10 cellular contexts compared by ENCODE assay signal in the genomic region with DNA sequence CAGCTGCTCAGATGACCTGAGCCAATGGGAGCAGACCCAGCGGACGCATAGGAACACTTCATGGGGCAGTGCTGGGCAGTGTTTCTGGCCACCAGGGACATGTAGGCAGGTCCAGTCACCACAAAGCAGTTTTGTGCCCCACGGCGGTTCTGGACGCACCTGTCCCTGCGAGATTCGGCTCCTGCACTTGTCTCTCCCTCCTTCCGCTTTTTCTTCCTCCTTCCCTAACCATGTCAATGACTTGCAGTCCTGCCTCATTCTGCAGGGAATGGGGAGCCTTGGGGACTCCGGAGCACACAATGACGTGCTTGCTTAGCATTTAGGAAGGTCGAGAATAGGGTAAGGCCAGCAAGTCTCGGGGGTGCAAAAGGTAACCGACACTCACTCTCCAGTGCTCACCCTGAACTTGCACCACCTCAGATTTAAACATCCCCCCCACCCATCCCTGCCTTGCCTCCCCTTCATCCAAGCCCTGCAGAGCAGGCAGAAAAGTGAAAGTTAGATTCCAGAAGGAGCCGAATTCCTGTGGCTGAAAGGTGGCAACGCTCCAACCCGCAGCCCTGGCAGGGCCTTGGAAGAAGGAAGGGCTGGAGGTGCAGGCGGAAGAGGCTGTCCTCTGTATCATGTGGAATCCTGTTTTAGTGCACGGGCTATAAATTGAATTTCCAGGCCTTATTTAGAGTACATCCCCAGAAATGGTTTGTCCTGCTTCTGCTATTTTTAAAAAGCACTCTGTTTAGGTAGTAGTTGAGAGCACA. TPM values are rescaled to one million over a fixed set of nuclear protein-coding genes. Genes with fewer than 3 reads are reported as not detected.
A peak's percentile ranks its signal among the peaks of the same experiment; 100 is the strongest.
DNase-seq lines count a peak whose midpoint lies in the region; ATAC-seq and TF ChIP-seq lines count a peak whose summit lies in the region.
"Had no signal": no experiment of that assay in that cellular context is flagged by ENCODE, and none has a peak within 500 bp of the region (broad histone marks: within the 10 kb centered on the region; RNA-seq: fewer than 3 reads in every experiment).

No MANE protein-coding gene starts in this region.

- no peak overlapping the region for H4K12ac ChIP-seq in trophoblast cell (ENCODE audit: low read depth, low read length)

- no TSS peak for BruUV-seq in Calu3 (replicated peaks; lab: Mats Ljungman, UMichigan)

- intact Hi-C loops in Calu3 (cut with micrococcal nuclease; ENCODE audit: unreplicated experiment) = no loop called here

- H3K36me3 ChIP-seq in SJSA1 (no peaks in the 10 kb centered on the region), trophoblast cell (ENCODE audit: control insufficient read depth in 1 of 2, insufficient read depth in 2 of 2, low read length in 2 of 2) (no peaks in the 10 kb centered on the region)
- H3K36me3 ChIP-seq: cardiac muscle cell had no signal

- ATAC-seq in GM18520 (IDR thresholded peaks at IDR 0.05; ENCODE audit: unreplicated experiment) = no peak
- no peak for ATAC-seq in HG02759 (IDR thresholded peaks at IDR 0.05; ENCODE audit: unreplicated experiment)

- no peak overlapping the region for H3K14ac ChIP-seq in trophoblast cell (ENCODE audit: low read length)

- no peak overlapping the region for H3K4ac ChIP-seq in trophoblast cell (ENCODE audit: low read depth, low read length)

- no peaks in the 10 kb centered on the region for H3K79me2 ChIP-seq in trophoblast cell (ENCODE audit: control insufficient read depth, insufficient read depth, low read length, poor library complexity)

- H2AK5ac ChIP-seq in trophoblast cell (ENCODE audit: low read length) = no peak overlapping the region

- H3K79me1 ChIP-seq in trophoblast cell (ENCODE audit: low read length) = no peaks in the 10 kb centered on the region

- no peak overlapping the region for H3K4me3 Mint-ChIP-seq in Calu3 (ENCODE audit: low read depth, unreplicated experiment)
- no peak overlapping the region for H3K4me3 Mint-ChIP-seq in T-helper 2 cell treated with Interferon-gamma antibody and Interleukin-4, amounts not matched to agents 5 μg/mL and 100 μg/mL, for 36 hours

- H3K9me3 ChIP-seq in SJSA1 (replicated peaks) = no peaks in the 10 kb centered on the region
- H3K9me3 ChIP-seq in trophoblast cell (ENCODE audit: insufficient read depth, low read depth, low read length) = no peaks in the 10 kb centered on the region

- no peak overlapping the region for H3K9ac ChIP-seq in trophoblast cell (ENCODE audit: low read length)

- no peak overlapping the region for H3K23ac ChIP-seq in trophoblast cell (ENCODE audit: low read length)

- DNase-seq in Calu3 (peak; percentile 90), SJSA1 (ENCODE audit: low read depth in 1 of 2, low spot score in 2 of 2) (peak; percentile 96 to 97), fibroblast of villous mesenchyme (ENCODE audit: low read depth) (peak; percentile 91), trophoblast cell (peak in 1 of 2 donors; percentile 12), NAMALWA (ENCODE audit: low spot score) (no peak)
- DNase-seq in T-helper 2 cell treated with Interferon-gamma antibody and Interleukin-4, amounts not matched to agents 5 μg/mL and 100 μg/mL, for 36 hours (ENCODE audit: low spot score) = no peak
- DNase-seq: NCI-H1048 had no signal

- H3K4me1 ChIP-seq in SJSA1 (replicated peaks) = peaks cover 46% of the 10 kb centered on the region
- H3K4me1 ChIP-seq in trophoblast cell (ENCODE audit: control insufficient read depth in 1 of 2, insufficient read depth in 2 of 2, low read length in 2 of 2) = peaks cover 10% of the 10 kb centered on the region in 2 experiments

- no peak overlapping the region for H2BK5ac ChIP-seq in trophoblast cell (ENCODE audit: low read depth, low read length, poor library complexity)

- H3K4me3 ChIP-seq in SJSA1 = peak overlapping the region; percentile 15
- H3K4me3 ChIP-seq in fibroblast of villous mesenchyme (ENCODE audit: low read depth, low read length) = no peak overlapping the region
- H3K4me3 ChIP-seq in trophoblast cell (ENCODE audit: low read depth, low read length) = peak overlapping the region; percentile 27
- H3K4me3 ChIP-seq: cardiac muscle cell had no signal

- no peak overlapping the region for H3K4me2 ChIP-seq in trophoblast cell (ENCODE audit: low read length)

- H4K8ac ChIP-seq in trophoblast cell (ENCODE audit: low read depth, low read length) = no peak overlapping the region

- H3K4me1 Mint-ChIP-seq in Calu3 (ENCODE audit: low read depth, unreplicated experiment) = peaks cover 38% of the 10 kb centered on the region
- H3K4me1 Mint-ChIP-seq in T-helper 2 cell treated with Interferon-gamma antibody and Interleukin-4, amounts not matched to agents 5 μg/mL and 100 μg/mL, for 36 hours (ENCODE audit: low read depth) = peaks cover 3% of the 10 kb centered on the region

- H3K18ac ChIP-seq in trophoblast cell (ENCODE audit: low read length) = no peak overlapping the region

- no peak overlapping the region for H2AFZ ChIP-seq in trophoblast cell (ENCODE audit: insufficient read depth, low read length, poor library complexity)

- no peak overlapping the region for H4K91ac ChIP-seq in trophoblast cell (ENCODE audit: low read depth, low read length)

- no peaks in the 10 kb centered on the region for H3K9me3 Mint-ChIP-seq in Calu3 (ENCODE audit: low read depth, unreplicated experiment)
- no peaks in the 10 kb centered on the region for H3K9me3 Mint-ChIP-seq in T-helper 2 cell treated with Interferon-gamma antibody and Interleukin-4, amounts not matched to agents 5 μg/mL and 100 μg/mL, for 36 hours

- TF ChIP-seq CTCF in Calu3 (IDR thresholded peaks at IDR 0.05; ENCODE audit: unreplicated experiment) (no peak), fibroblast of villous mesenchyme (IDR thresholded peaks at IDR 0.05; ENCODE audit: insufficient read depth, low read depth, low read length) (no peak)

- H3K27me3 Mint-ChIP-seq in Calu3 (ENCODE audit: unreplicated experiment) = peaks cover 13% of the 10 kb centered on the region
- H3K27me3 Mint-ChIP-seq in T-helper 2 cell treated with Interferon-gamma antibody and Interleukin-4, amounts not matched to agents 5 μg/mL and 100 μg/mL, for 36 hours (ENCODE audit: low read depth) = no peaks in the 10 kb centered on the region

- peaks cover 4% of the 10 kb centered on the region for H3K36me3 Mint-ChIP-seq in Calu3 (ENCODE audit: insufficient read depth, unreplicated experiment)
- H3K36me3 Mint-ChIP-seq in T-helper 2 cell treated with Interferon-gamma antibody and Interleukin-4, amounts not matched to agents 5 μg/mL and 100 μg/mL, for 36 hours (ENCODE audit: low read depth) = peaks cover 18% of the 10 kb centered on the region

- H2BK12ac ChIP-seq in trophoblast cell (ENCODE audit: low read length) = no peak overlapping the region

- H2BK120ac ChIP-seq in trophoblast cell (ENCODE audit: insufficient read depth, low read length, poor library complexity) = no peak overlapping the region

- CTCF ChIA-PET in Calu3 (lab: Charles Lee) = no interaction called here

- H3K27ac Mint-ChIP-seq in Calu3 (ENCODE audit: unreplicated experiment) = no peak overlapping the region
- H3K27ac Mint-ChIP-seq in T-helper 2 cell treated with Interferon-gamma antibody and Interleukin-4, amounts not matched to agents 5 μg/mL and 100 μg/mL, for 36 hours = no peak overlapping the region

- no CpG with 5 or more reads among the region's 18 CpGs for WGBS in trophoblast cell (ENCODE audit: extremely low coverage, insufficient coverage, insufficient read length)

- H3K27ac ChIP-seq in SJSA1 (peak overlapping the region; percentile 94), trophoblast cell (ENCODE audit: low read depth, low read length) (no peak overlapping the region)
- H3K27ac ChIP-seq: cardiac muscle cell had no signal

- no peaks in the 10 kb centered on the region for H3K27me3 ChIP-seq in SJSA1 (replicated peaks)
- H3K27me3 ChIP-seq in trophoblast cell (ENCODE audit: insufficient read depth, low read length) = no peaks in the 10 kb centered on the region
- H3K27me3 ChIP-seq: cardiac muscle cell had no signal

RNA-seq across cellular contexts. Expression of a gene that starts 40.5 kb away (rescaled TPM):
- total RNA-seq in Calu3 (2022) = 45.0 and 47.6 TPM in 2 replicates
- total RNA-seq in SJSA1 (2014; rRNA removed; shearing (Covaris generic)) = 54.3 and 78.8 TPM in 2 replicates
- 27.4 and 41.0 TPM in 2 replicates for total RNA-seq in fibroblast of villous mesenchyme
- polyA plus RNA-seq in trophoblast cell (2013) = 22.2 and 23.6 TPM in 2 replicates

Comparison
In these comparisons a context has a peak if more than half of its experiments do, and no peak if none do; other contexts are left out.
1. DNase-seq: peak in Calu3 (single experiment), SJSA1 (2 of 2) and fibroblast of villous mesenchyme (single experiment); none in T-helper 2 cell treated with Interferon-gamma antibody and Interleukin-4, amounts not matched to agents 5 μg/mL and 100 μg/mL, for 36 hours (single experiment) and NAMALWA (single experiment).